Comparison of ENCODE assay signal across 8 cellular contexts in the genomic region with DNA sequence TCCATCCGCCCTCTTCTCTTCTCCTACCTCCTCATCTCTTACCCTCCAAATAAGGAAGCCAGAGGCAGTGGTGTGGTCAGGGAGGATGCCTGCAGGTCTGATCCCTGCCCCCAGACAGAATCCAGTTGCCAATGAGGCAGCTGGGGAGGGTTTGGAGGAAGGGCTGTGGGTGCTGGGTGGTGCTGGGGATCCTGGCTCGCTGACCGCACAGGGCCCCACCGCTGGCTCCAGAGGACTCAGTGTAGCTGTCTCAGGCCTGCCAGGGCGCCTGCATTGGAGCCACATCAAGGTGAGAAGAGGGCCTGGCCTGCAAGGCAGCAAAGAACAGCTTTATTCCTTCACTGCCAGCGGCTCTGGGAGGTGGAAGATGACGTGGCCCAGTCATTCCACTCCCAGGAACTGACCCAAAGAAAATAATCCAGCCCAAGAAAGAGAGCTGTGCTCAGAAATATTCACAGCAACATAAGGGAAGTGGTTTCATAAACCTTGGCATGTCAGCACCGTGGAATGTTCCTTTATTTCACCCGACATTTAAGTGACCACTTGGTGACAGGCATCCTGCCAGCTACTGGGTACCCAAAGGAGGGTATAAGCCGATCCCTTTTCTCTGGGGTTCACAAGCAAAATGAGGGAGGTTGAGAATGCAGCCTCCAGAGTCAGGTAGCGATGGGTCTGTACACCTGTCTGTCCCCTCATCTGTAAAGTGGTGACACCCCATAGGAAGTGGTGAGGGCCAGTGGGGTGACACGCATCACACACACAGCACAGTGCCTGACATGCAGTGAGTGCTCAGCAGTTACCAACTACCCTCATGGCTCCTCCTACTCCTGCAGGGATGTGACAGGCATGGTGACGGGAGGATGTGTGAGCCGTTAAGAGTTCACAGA.
A peak's percentile ranks its signal among the peaks of the same experiment; 100 is the strongest.
DNase-seq lines count a peak whose midpoint lies in the region; ATAC-seq and TF ChIP-seq lines count a peak whose summit lies in the region.

No MANE protein-coding gene starts in this region.

- H3K27me3 ChIP-seq in right cardiac atrium (ENCODE audit: control insufficient read depth, insufficient read depth): no peaks in the 10 kb centered on the region
- no peaks in the 10 kb centered on the region for H3K27me3 ChIP-seq in testis
- no peaks in the 10 kb centered on the region for H3K27me3 ChIP-seq in WERI-Rb-1 (ENCODE audit: insufficient read depth, low read depth, severe bottlenecking)

- peaks cover 18% of the 10 kb centered on the region for H3K4me1 ChIP-seq in right cardiac atrium (ENCODE audit: control insufficient read depth, insufficient read depth, low read length)
- H3K4me1 ChIP-seq in testis: peaks cover 15% of the 10 kb centered on the region

- peaks cover 7% of the 10 kb centered on the region for H3K4me1 Mint-ChIP-seq in activated CD8-positive, alpha-beta T cell treated with anti-CD3 and anti-CD28 coated beads for 36 hours (ENCODE audit: low read depth)

- no peak overlapping the region for H3K4me3 ChIP-seq in right cardiac atrium (ENCODE audit: low read length)
- H3K4me3 ChIP-seq in testis: no peak overlapping the region
- H3K4me3 ChIP-seq in WERI-Rb-1 (ENCODE audit: low read depth, low read length): no peak overlapping the region

- TF ChIP-seq POLR2A in testis (IDR thresholded peaks at IDR 0.05): no peak

- ATAC-seq in activated CD8-positive, alpha-beta T cell treated with anti-CD3 and anti-CD28 coated beads for 36 hours: peak; percentile 95
- peak; percentile 84 to 86 for ATAC-seq in right cardiac atrium

- intact Hi-C loops in activated CD8-positive, alpha-beta T cell treated with anti-CD3 and anti-CD28 coated beads for 36 hours (cut with micrococcal nuclease): no loop called here
- intact Hi-C loops in right cardiac atrium (cut with DNase I) (no loop called here), testis (cut with DNase I; ENCODE audit: low total_unique reads) (no loop called here)

- H3K9me3 Mint-ChIP-seq in activated CD8-positive, alpha-beta T cell treated with anti-CD3 and anti-CD28 coated beads for 36 hours: no peaks in the 10 kb centered on the region

- H3K36me3 ChIP-seq in testis (ENCODE audit: low read depth, missing control alignments) (no peaks in the 10 kb centered on the region), WERI-Rb-1 (no peaks in the 10 kb centered on the region)

- H3K4me3 Mint-ChIP-seq in activated CD8-positive, alpha-beta T cell treated with anti-CD3 and anti-CD28 coated beads for 36 hours: no peak overlapping the region

- WGBS in right cardiac atrium: 44% methylated on average over 14 of the region's 14 CpGs
- 73 to 81% methylated on average over 8 to 14 of the region's 14 CpGs for WGBS in testis, 2 donors

- peak; percentile 88 for DNase-seq in AG08396 (ENCODE audit: low spot score)
- peak; percentile 98 for DNase-seq in H4 (ENCODE audit: low spot score)
- DNase-seq in activated CD8-positive, alpha-beta T cell treated with anti-CD3 and anti-CD28 coated beads for 36 hours: peak; percentile 64
- DNase-seq in right cardiac atrium: peak; percentile 76 to 84 (median 83)
- DNase-seq in testis: peak; percentile 48
- DNase-seq in OCI-M2 (lab: John Stamatoyannopoulos, UW; ENCODE audit: unreplicated experiment): no peak
- no peak for DNase-seq in cortex of kidney (lab: John Stamatoyannopoulos, UW)
- no peak for DNase-seq in WERI-Rb-1

- no peaks in the 10 kb centered on the region for H3K9me3 ChIP-seq in right cardiac atrium (ENCODE audit: control insufficient read depth, low read length)
- H3K9me3 ChIP-seq in testis: no peaks in the 10 kb centered on the region
- H3K9me3 ChIP-seq in WERI-Rb-1 (ENCODE audit: severe bottlenecking): peaks cover 2% of the 10 kb centered on the region

- CTCF ChIA-PET in activated CD8-positive, alpha-beta T cell treated with anti-CD3 and anti-CD28 coated beads for 36 hours (lab: Charles Lee): no interaction called here

- H3K27ac ChIP-seq in right cardiac atrium (ENCODE audit: low read length) (peak overlapping the region; percentile 55), testis (peak overlapping the region in 1 of 2 donors; percentile 48), WERI-Rb-1 (no peak overlapping the region)

- no peaks in the 10 kb centered on the region for H3K36me3 Mint-ChIP-seq in activated CD8-positive, alpha-beta T cell treated with anti-CD3 and anti-CD28 coated beads for 36 hours (ENCODE audit: low read depth)

- POLR2A ChIA-PET in activated CD8-positive, alpha-beta T cell treated with anti-CD3 and anti-CD28 coated beads for 36 hours (lab: Charles Lee): no interaction called here

- no peak overlapping the region for H3K27ac Mint-ChIP-seq in activated CD8-positive, alpha-beta T cell treated with anti-CD3 and anti-CD28 coated beads for 36 hours

- peaks cover 1% of the 10 kb centered on the region for H3K27me3 Mint-ChIP-seq in activated CD8-positive, alpha-beta T cell treated with anti-CD3 and anti-CD28 coated beads for 36 hours

- no peak for TF ChIP-seq CTCF in activated CD8-positive, alpha-beta T cell treated with anti-CD3 and anti-CD28 coated beads for 36 hours (IDR thresholded peaks at IDR 0.05)
- TF ChIP-seq CTCF in testis (IDR thresholded peaks at IDR 0.05) (no peak), WERI-Rb-1 (IDR thresholded peaks at IDR 0.05; ENCODE audit: low read depth, low read length) (no peak)

Comparison
In these comparisons a context has a peak if more than half of its experiments do, and no peak if none do; other contexts are left out.
1. DNase-seq: peak in AG08396 (single experiment), H4 (single experiment), activated CD8-positive, alpha-beta T cell treated with anti-CD3 and anti-CD28 coated beads for 36 hours (single experiment), right cardiac atrium (3 of 3) and testis (single experiment); none in OCI-M2 (single experiment), cortex of kidney (single experiment) and WERI-Rb-1 (single experiment).